Comparison of ENCODE assay signal across 17 cellular contexts in the genomic region with DNA sequence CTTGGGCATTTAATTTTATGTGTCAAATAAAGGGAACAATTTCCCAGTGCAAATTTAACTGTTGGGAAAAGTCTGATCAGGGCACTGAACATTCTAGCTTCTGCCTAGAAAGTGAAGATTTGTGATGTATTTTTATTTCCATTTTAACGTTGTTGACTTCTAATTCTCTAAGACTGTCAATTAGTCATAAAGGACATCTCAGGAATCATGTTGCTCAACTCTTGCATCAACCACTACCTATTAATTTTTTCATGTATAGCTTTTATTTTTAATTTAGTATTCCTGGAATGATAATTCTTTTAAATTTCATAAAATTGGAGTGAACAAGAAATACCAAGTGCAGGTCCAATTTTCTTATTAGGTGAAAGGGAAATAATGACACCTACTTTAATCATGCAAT.
DNase-seq lines count a peak whose midpoint lies in the region; ATAC-seq, FAIRE-seq and TF ChIP-seq lines count a peak whose summit lies in the region.
"Had no signal": no experiment of that assay in that cellular context is flagged by ENCODE, and none has a peak within 500 bp of the region (broad histone marks: within the 10 kb centered on the region; RNA-seq: fewer than 3 reads in every experiment).

No MANE protein-coding gene starts in this region.

- H3K4me1 ChIP-seq in ACC112 (ENCODE audit: control insufficient read depth, insufficient read depth, low read length, unreplicated experiment) (peaks cover 24% of the 10 kb centered on the region), ascending aorta (peaks cover 5 to 21% of the 10 kb centered on the region in 2 donors), fibroblast of lung (ENCODE audit: control insufficient read depth, extremely low read depth, insufficient read depth, low read length) (peaks cover 10% of the 10 kb centered on the region), psoas muscle (peaks cover 23% of the 10 kb centered on the region), pancreas (no peaks in the 10 kb centered on the region)

- no peaks in the 10 kb centered on the region for H3K36me3 ChIP-seq in ACC112 (ENCODE audit: insufficient read depth, low read length)
- H3K36me3 ChIP-seq in ascending aorta = no peaks in the 10 kb centered on the region
- H3K36me3 ChIP-seq in fibroblast of lung (ENCODE audit: control insufficient read depth, insufficient read depth, low read length) = no peaks in the 10 kb centered on the region
- H3K36me3 ChIP-seq in psoas muscle (ENCODE audit: insufficient read depth in 1 of 2, low read depth in 1 of 2) = no peaks in the 10 kb centered on the region
- no peaks in the 10 kb centered on the region for H3K36me3 ChIP-seq in pancreas

- no peak for FAIRE-seq in pancreas (lab: Jason Lieb, UNC)
- FAIRE-seq: RCC 7860, urothelium cell line had no signal

- peak overlapping the region; percentile 92 for H3K4me2 ChIP-seq in fibroblast of lung (ENCODE audit: extremely low read depth, insufficient read depth, low read length)

- H3K79me2 ChIP-seq in ACC112 (ENCODE audit: control insufficient read depth, insufficient read depth, low read length, unreplicated experiment) (no peaks in the 10 kb centered on the region), fibroblast of lung (ENCODE audit: control insufficient read depth, insufficient read depth, low read length) (no peaks in the 10 kb centered on the region)

- 10 to 32% (median 22%) methylated on average over 1 of the region's 1 CpG for WGBS in psoas muscle, 3 donors
- WGBS in pancreas, 2 donors = 54 to 62% methylated on average over 1 of the region's 1 CpG

- TF ChIP-seq CTCF in ascending aorta (IDR thresholded peaks at IDR 0.05) (no peak), fibroblast of lung (conservative IDR thresholded peaks at IDR 0.05 in 1 of 2, IDR thresholded peaks at IDR 0.05 in 1 of 2; ENCODE audit: low read depth in 1 of 2, low read length in 2 of 2) (no peak), psoas muscle (IDR thresholded peaks at IDR 0.05) (no peak), pancreas (IDR thresholded peaks at IDR 0.05) (no peak)

- H3K9me3 ChIP-seq in ascending aorta = no peaks in the 10 kb centered on the region
- H3K9me3 ChIP-seq in fibroblast of lung (ENCODE audit: control insufficient read depth, insufficient read depth, low read depth, low read length) = no peaks in the 10 kb centered on the region
- H3K9me3 ChIP-seq in psoas muscle = no peaks in the 10 kb centered on the region
- H3K9me3 ChIP-seq in pancreas = no peaks in the 10 kb centered on the region

- H3K4me3 ChIP-seq in ACC112 (ENCODE audit: low read depth, low read length) (peak overlapping the region; percentile 78), ascending aorta (peak overlapping the region; percentile 55 to 58), fibroblast of lung (replicated peaks in 1 of 4; ENCODE audit: control extremely low read depth in 1 of 4, insufficient read depth in 1 of 4, low read depth in 3 of 4, low read length in 4 of 4) (peak overlapping the region in 2 of 4 experiments; percentile 48 to 59), psoas muscle (peak overlapping the region; percentile 60), pancreas (no peak overlapping the region)

- H3K27ac ChIP-seq in ACC112 (ENCODE audit: low read depth, low read length) (no peak overlapping the region), ascending aorta (peak overlapping the region; percentile 82 to 90), fibroblast of lung (ENCODE audit: insufficient read depth, low read length) (no peak overlapping the region), psoas muscle (peak overlapping the region; percentile 85), pancreas (no peak overlapping the region)

- ATAC-seq in psoas muscle (no peak), pancreas (no peak), GM21526 (IDR thresholded peaks at IDR 0.05; ENCODE audit: low FRiP score, unreplicated experiment) (no peak)
- ATAC-seq: stimulated activated memory B cell treated with anti-CD40 and anti-IgM and Interleukin-4, amounts not matched to agents 10 μg/mL and 1 μg/mL and 100 μg/mL, for 72 hours had no signal

- H3K27me3 ChIP-seq in ACC112 (ENCODE audit: insufficient read depth, low read length) = peaks cover 5% of the 10 kb centered on the region; the same call in 1 of the 2 replicates
- H3K27me3 ChIP-seq in ascending aorta = no peaks in the 10 kb centered on the region
- no peaks in the 10 kb centered on the region for H3K27me3 ChIP-seq in fibroblast of lung (ENCODE audit: control insufficient read depth, insufficient read depth, low read length)
- no peaks in the 10 kb centered on the region for H3K27me3 ChIP-seq in psoas muscle (ENCODE audit: insufficient read depth in 3 of 3, low read length in 2 of 3)
- H3K27me3 ChIP-seq in pancreas = no peaks in the 10 kb centered on the region

- H2AFZ ChIP-seq in ACC112 (ENCODE audit: low read length, unreplicated experiment) (peak overlapping the region; percentile 96), fibroblast of lung (ENCODE audit: low read length) (no peak overlapping the region)

- no peak overlapping the region for H3K9ac ChIP-seq in fibroblast of lung (ENCODE audit: insufficient read depth, low read length)

- intact Hi-C loops in ascending aorta (cut with DNase I) = loop anchor here (2.0 kb wide), 1 partner anchor 87 kb away; no protein-coding TSS in a partner anchor
- intact Hi-C loops in psoas muscle (cut with DNase I) = loop anchor here (5.0 kb wide), 1 partner anchor 86 kb away; a partner anchor contains a TSS
- intact Hi-C loops in pancreas (cut with DNase I) = no loop called here

- DNase-seq in ascending aorta (ENCODE audit: low spot score in 2 of 2) (no peak), fibroblast of lung (ENCODE audit: low read depth in 2 of 2) (peak in 1 of 2 donors; percentile 59), psoas muscle (no peak), pancreas (no peak), NCI-H526 (lab: John Stamatoyannopoulos, UW) (no peak), EL (no peak)
- DNase-seq: activated CD4-positive, alpha-beta T cell treated with anti-CD3 and anti-CD28 coated beads, Interleukin-2, amount 50 U/mL, for 4 hours; activated naive CD4-positive, alpha-beta T cell treated with anti-CD3 and anti-CD28 coated beads, Interleukin-2, amount 50 U/mL, for 16 hours; activated T-cell treated with anti-CD3 and anti-CD28 coated beads, Interleukin-2, amount 50 U/mL, for 1 hour; CD4-positive, alpha-beta T cell; islet precursor cell; NCI-H1092 had no signal

- no peaks in the 10 kb centered on the region for H4K20me1 ChIP-seq in fibroblast of lung (ENCODE audit: control insufficient read depth, extremely low read depth, insufficient read depth, low read length)

Comparison
In these comparisons a context has a peak if more than half of its experiments do, and no peak if none do; other contexts are left out.
1. H3K27ac ChIP-seq: peak in ascending aorta (2 of 2) and psoas muscle (single experiment); none in ACC112 (single experiment), fibroblast of lung (single experiment) and pancreas (0 of 4).
2. H3K4me3 ChIP-seq: peak in ACC112 (single experiment), ascending aorta (2 of 2) and psoas muscle (single experiment); none in pancreas (0 of 4).
3. intact Hi-C loops: an anchor here in ascending aorta (2.0 kb wide) and psoas muscle (5.0 kb wide); none called in pancreas.